8 cellular contexts compared by ENCODE assay signal in genomic region chr2:120539937-120540718, GRCh38.
DNase-seq lines count a peak whose midpoint lies in the region; ATAC-seq and TF ChIP-seq lines count a peak whose summit lies in the region.

No MANE protein-coding gene starts in this region.

- H3K27me3 ChIP-seq in brain microvascular endothelial cell (replicated peaks), result no peaks in the 10 kb centered on the region
- H3K27me3 ChIP-seq in left lung, result no peaks in the 10 kb centered on the region

- H3K27ac ChIP-seq in brain microvascular endothelial cell (no peak overlapping the region), left lung (no peak overlapping the region)

- H3K4me3 ChIP-seq in brain microvascular endothelial cell (ENCODE audit: low read depth, low read length), result no peak overlapping the region
- no peak overlapping the region for H3K4me3 ChIP-seq in left lung

- in situ Hi-C loops in brain microvascular endothelial cell (cut with HindIII; ENCODE audit: low pct_ligation_motif_present, low sequenced_read_pairs), result no loop called here

- H3K36me3 ChIP-seq in brain microvascular endothelial cell (replicated peaks) (no peaks in the 10 kb centered on the region), left lung (no peaks in the 10 kb centered on the region)

- ATAC-seq in left lung (peak; percentile 83), GM21367 (IDR thresholded peaks at IDR 0.05; ENCODE audit: unreplicated experiment) (no peak), HG03457 (IDR thresholded peaks at IDR 0.05; ENCODE audit: unreplicated experiment) (no peak)

- intact Hi-C loops in left lung (cut with DNase I), result no loop called here

- no peaks in the 10 kb centered on the region for H3K9me3 ChIP-seq in left lung

- H3K4me1 ChIP-seq in left lung, result peaks cover 0 to 10% of the 10 kb centered on the region in 2 donors

- peak; percentile 90 for DNase-seq in A172 (ENCODE audit: low spot score)
- DNase-seq in HT1080 (ENCODE audit: low read depth), result peak; percentile 33
- peak; percentile 85 for DNase-seq in brain microvascular endothelial cell
- DNase-seq in left lung, result no peak
- DNase-seq in HUDEP-2 (lab: John Stamatoyannopoulos, UW; ENCODE audit: unreplicated experiment in 76 of 76), result no peak
- DNase-seq in NCI-H1048 (lab: John Stamatoyannopoulos, UW), result no peak

- TF ChIP-seq CTCF in brain microvascular endothelial cell (IDR thresholded peaks at IDR 0.05; ENCODE audit: low read depth, low read length, missing control alignments) (no peak), left lung (IDR thresholded peaks at IDR 0.05) (no peak)

Comparison
In these comparisons a context has a peak if more than half of its experiments do, and no peak if none do; other contexts are left out.
1. DNase-seq: peak in A172 (single experiment), HT1080 (single experiment) and brain microvascular endothelial cell (single experiment); none in left lung (0 of 2), HUDEP-2 (0 of 76) and NCI-H1048 (single experiment).